ENCODE assay signal across 11 cellular contexts in genomic region chr10:90865400-90865799, GRCh38. TPM values are rescaled to one million over a fixed set of nuclear protein-coding genes. Genes with fewer than 3 reads are reported as not detected.
A peak's percentile ranks its signal among the peaks of the same experiment; 100 is the strongest.
DNase-seq lines count a peak whose midpoint lies in the region; ATAC-seq and TF ChIP-seq lines count a peak whose summit lies in the region.
"Had no signal": no experiment of that assay in that cellular context is flagged by ENCODE, and none has a peak within 500 bp of the region (broad histone marks: within the 10 kb centered on the region; RNA-seq: fewer than 3 reads in every experiment).

No MANE protein-coding gene starts in this region.

- H3K27ac ChIP-seq in RWPE2 (ENCODE audit: poor library complexity, severe bottlenecking): no peak overlapping the region
- H3K27ac ChIP-seq: tibial artery had no signal

- H3K9me3 Mint-ChIP-seq in nephron progenitor cell: peaks cover 16% of the 10 kb centered on the region
- H3K9me3 Mint-ChIP-seq in stimulated activated naive CD8-positive, alpha-beta T cell treated with anti-CD3 and anti-CD28 coated beads, Interleukin-15, amount 100 ng/mL, for 72 hours: peaks cover 7 to 9% of the 10 kb centered on the region in 2 donors
- H3K9me3 Mint-ChIP-seq in stimulated activated naive B cell treated with anti-CD40 and anti-IgM and Interleukin-4, amounts not matched to agents 10 μg/mL and 1 μg/mL and 100 μg/mL, for 72 hours: peaks cover 4% of the 10 kb centered on the region in 2 donors

- H3K4me3 ChIP-seq in RWPE2 (ENCODE audit: severe bottlenecking) (no peak overlapping the region), fibroblast of villous mesenchyme (ENCODE audit: low read depth, low read length) (no peak overlapping the region)
- H3K4me3 ChIP-seq: tibial artery had no signal

- intact Hi-C loops in head of caudate nucleus (cut with DNase I): loop anchor here (5.0 kb wide), 1 partner anchor 1073 kb away; no protein-coding TSS in a partner anchor

- DNase-seq in AG08396 (ENCODE audit: low spot score) (peak; percentile 37), RWPE2 (ENCODE audit: low spot score) (no peak), fibroblast of villous mesenchyme (ENCODE audit: low read depth) (peak; percentile 59), nephron progenitor cell (no peak), head of caudate nucleus (no peak)
- DNase-seq in stimulated activated naive CD8-positive, alpha-beta T cell treated with anti-CD3 and anti-CD28 coated beads, Interleukin-15, amount 100 ng/mL, for 72 hours: no peak
- DNase-seq in stimulated activated naive B cell treated with anti-CD40 and anti-IgM and Interleukin-4, amounts not matched to agents 10 μg/mL and 1 μg/mL and 100 μg/mL, for 72 hours: no peak
- DNase-seq: stimulated activated CD4-positive, alpha-beta T cell treated with anti-CD3 and anti-CD28 coated beads, Interleukin-2, amount 100 ng/mL, for 24 hours; T1000; tibial artery had no signal

- no peaks in the 10 kb centered on the region for H3K4me1 ChIP-seq in RWPE2 (ENCODE audit: insufficient read depth, poor library complexity, severe bottlenecking)
- H3K4me1 ChIP-seq: tibial artery had no signal

- no peak overlapping the region for H3K4me3 Mint-ChIP-seq in nephron progenitor cell
- H3K4me3 Mint-ChIP-seq in stimulated activated naive CD8-positive, alpha-beta T cell treated with anti-CD3 and anti-CD28 coated beads, Interleukin-15, amount 100 ng/mL, for 72 hours: no peak overlapping the region
- no peak overlapping the region for H3K4me3 Mint-ChIP-seq in stimulated activated naive B cell treated with anti-CD40 and anti-IgM and Interleukin-4, amounts not matched to agents 10 μg/mL and 1 μg/mL and 100 μg/mL, for 72 hours

- H3K27me3 ChIP-seq in RWPE2 (ENCODE audit: insufficient read depth, poor library complexity, severe bottlenecking): no peaks in the 10 kb centered on the region

- no peaks in the 10 kb centered on the region for H3K4me1 Mint-ChIP-seq in nephron progenitor cell
- H3K4me1 Mint-ChIP-seq in stimulated activated naive CD8-positive, alpha-beta T cell treated with anti-CD3 and anti-CD28 coated beads, Interleukin-15, amount 100 ng/mL, for 72 hours: peaks cover under 1% of the 10 kb centered on the region
- H3K4me1 Mint-ChIP-seq in stimulated activated naive B cell treated with anti-CD40 and anti-IgM and Interleukin-4, amounts not matched to agents 10 μg/mL and 1 μg/mL and 100 μg/mL, for 72 hours: peaks cover 0 to under 1% of the 10 kb centered on the region in 2 donors

- ATAC-seq in RWPE2 (ENCODE audit: low read depth): no peak
- no peak for ATAC-seq in stimulated activated naive CD8-positive, alpha-beta T cell treated with anti-CD3 and anti-CD28 coated beads, Interleukin-15, amount 100 ng/mL, for 72 hours
- ATAC-seq in stimulated activated naive B cell treated with anti-CD40 and anti-IgM and Interleukin-4, amounts not matched to agents 10 μg/mL and 1 μg/mL and 100 μg/mL, for 72 hours (replicated peaks): no peak

- H3K36me3 ChIP-seq in RWPE2 (ENCODE audit: low read depth): no peaks in the 10 kb centered on the region
- H3K36me3 ChIP-seq: tibial artery had no signal

- H3K27me3 Mint-ChIP-seq in nephron progenitor cell (ENCODE audit: low read depth, poor library complexity): peaks cover 19% of the 10 kb centered on the region
- H3K27me3 Mint-ChIP-seq in stimulated activated naive CD8-positive, alpha-beta T cell treated with anti-CD3 and anti-CD28 coated beads, Interleukin-15, amount 100 ng/mL, for 72 hours: peaks cover 71% of the 10 kb centered on the region
- H3K27me3 Mint-ChIP-seq in stimulated activated naive B cell treated with anti-CD40 and anti-IgM and Interleukin-4, amounts not matched to agents 10 μg/mL and 1 μg/mL and 100 μg/mL, for 72 hours: peaks cover 35 to 51% of the 10 kb centered on the region in 2 donors

- H3K9me3 ChIP-seq in RWPE2 (ENCODE audit: severe bottlenecking): no peaks in the 10 kb centered on the region

- peaks cover 10% of the 10 kb centered on the region for H3K36me3 Mint-ChIP-seq in nephron progenitor cell (ENCODE audit: low read depth)
- H3K36me3 Mint-ChIP-seq in stimulated activated naive B cell treated with anti-CD40 and anti-IgM and Interleukin-4, amounts not matched to agents 10 μg/mL and 1 μg/mL and 100 μg/mL, for 72 hours: peaks cover 0 to 4% of the 10 kb centered on the region in 2 donors

- TF ChIP-seq CTCF in GM12873 (IDR thresholded peaks at IDR 0.05; ENCODE audit: insufficient read depth, low read depth, low read length, missing control alignments) (peak; percentile 32), RWPE2 (IDR thresholded peaks at IDR 0.05; ENCODE audit: poor library complexity, severe bottlenecking) (peak; percentile 65), fibroblast of villous mesenchyme (IDR thresholded peaks at IDR 0.05; ENCODE audit: insufficient read depth, low read depth, low read length) (peak; percentile 44), nephron progenitor cell (IDR thresholded peaks at IDR 0.05) (no peak)

- no peak overlapping the region for H3K27ac Mint-ChIP-seq in nephron progenitor cell
- H3K27ac Mint-ChIP-seq in stimulated activated naive CD8-positive, alpha-beta T cell treated with anti-CD3 and anti-CD28 coated beads, Interleukin-15, amount 100 ng/mL, for 72 hours: no peak overlapping the region
- H3K27ac Mint-ChIP-seq in stimulated activated naive B cell treated with anti-CD40 and anti-IgM and Interleukin-4, amounts not matched to agents 10 μg/mL and 1 μg/mL and 100 μg/mL, for 72 hours: no peak overlapping the region

RNA-seq across cellular contexts. Expression of gene RPP30, which starts 6.4 kb away (rescaled TPM):
- total RNA-seq in fibroblast of villous mesenchyme: 39.3 and 53.5 TPM in 2 replicates

RNA-seq across cellular contexts. Expression of gene HTR7, which starts 7.6 kb away (rescaled TPM):
- 0.86 and 2.3 TPM in 2 replicates for total RNA-seq in fibroblast of villous mesenchyme

RNA-seq across cellular contexts. Expression of gene ANKRD1, which starts 55.5 kb away (rescaled TPM):
- total RNA-seq in fibroblast of villous mesenchyme: 13.5 and 16.4 TPM in 2 replicates

Comparison
In these comparisons a context has a peak if more than half of its experiments do, and no peak if none do; other contexts are left out.
1. DNase-seq: peak in AG08396 (single experiment) and fibroblast of villous mesenchyme (single experiment); none in RWPE2 (single experiment), nephron progenitor cell (single experiment), head of caudate nucleus (0 of 42), stimulated activated naive CD8-positive, alpha-beta T cell treated with anti-CD3 and anti-CD28 coated beads, Interleukin-15, amount 100 ng/mL, for 72 hours (0 of 2) and stimulated activated naive B cell treated with anti-CD40 and anti-IgM and Interleukin-4, amounts not matched to agents 10 μg/mL and 1 μg/mL and 100 μg/mL, for 72 hours (single experiment).